ENCODE assay signal across 8 cellular contexts in genomic region chr2:73925853-73926492, GRCh38. TPM values are rescaled to one million over a fixed set of nuclear protein-coding genes. Genes with fewer than 3 reads are reported as not detected.
A peak's percentile ranks its signal among the peaks of the same experiment; 100 is the strongest.
DNase-seq lines count a peak whose midpoint lies in the region; TF ChIP-seq lines count a peak whose summit lies in the region.

No MANE protein-coding gene starts in this region.

- peaks cover 5% of the 10 kb centered on the region for H3K36me3 Mint-ChIP-seq in osteocyte (ENCODE audit: unreplicated experiment)

- H3K27me3 ChIP-seq in DOHH2 (ENCODE audit: control insufficient read depth, low read length) (no peaks in the 10 kb centered on the region), endocrine pancreas (ENCODE audit: control insufficient read depth, insufficient read depth, low read length) (no peaks in the 10 kb centered on the region)

- H3K4me3 ChIP-seq in DOHH2 (ENCODE audit: low read length) = peak overlapping the region; percentile 88
- H3K4me3 ChIP-seq in endocrine pancreas (ENCODE audit: control insufficient read depth, insufficient read depth, low read length) = peak overlapping the region; percentile 55

- peaks cover 42% of the 10 kb centered on the region for H3K79me2 ChIP-seq in DOHH2 (ENCODE audit: control insufficient read depth, low read length)

- H3K27ac Mint-ChIP-seq in osteocyte (ENCODE audit: unreplicated experiment) = peak overlapping the region; percentile 98

- H3K9me3 ChIP-seq in DOHH2 (ENCODE audit: control insufficient read depth, insufficient read depth, low read length) (peaks cover 4% of the 10 kb centered on the region), endocrine pancreas (ENCODE audit: control insufficient read depth, low read length) (no peaks in the 10 kb centered on the region)

- peaks cover 21% of the 10 kb centered on the region for H3F3A ChIP-seq in DOHH2 (ENCODE audit: control insufficient read depth, insufficient read depth)

- no peak overlapping the region for H3K9ac ChIP-seq in endocrine pancreas (ENCODE audit: control insufficient read depth, insufficient read depth, low read length)

- peak overlapping the region; percentile 92 for H3K4me3 Mint-ChIP-seq in osteocyte (ENCODE audit: unreplicated experiment)

- no peaks in the 10 kb centered on the region for H3K9me2 ChIP-seq in DOHH2 (replicated peaks; ENCODE audit: control insufficient read depth, low read length)

- H3K27me3 Mint-ChIP-seq in osteocyte (ENCODE audit: unreplicated experiment) = no peaks in the 10 kb centered on the region

- H3K27ac ChIP-seq in DOHH2 (ENCODE audit: low read depth, low read length) = peak overlapping the region; percentile 80

- H4K20me1 ChIP-seq in DOHH2 (ENCODE audit: control insufficient read depth, insufficient read depth, low read depth, low read length) = peaks cover 4% of the 10 kb centered on the region; the same call in 1 of the 2 replicates

- peaks cover 69% of the 10 kb centered on the region for H3K4me1 ChIP-seq in DOHH2 (ENCODE audit: control insufficient read depth, low read length)
- peaks cover 8% of the 10 kb centered on the region for H3K4me1 ChIP-seq in endocrine pancreas (ENCODE audit: control insufficient read depth, insufficient read depth, low read length)

- no peaks in the 10 kb centered on the region for H3K9me3 Mint-ChIP-seq in osteocyte (ENCODE audit: unreplicated experiment)

- peak overlapping the region; percentile 65 for H3K4me2 ChIP-seq in DOHH2 (ENCODE audit: low read length)

- TF ChIP-seq CTCF in DOHH2 (IDR thresholded peaks at IDR 0.05; ENCODE audit: low read depth, low read length, poor library complexity, severe bottlenecking) (no peak), osteocyte (IDR thresholded peaks at IDR 0.05) (no peak)

- peaks cover 37% of the 10 kb centered on the region for H3K36me3 ChIP-seq in DOHH2 (ENCODE audit: control insufficient read depth, low read length)
- H3K36me3 ChIP-seq in endocrine pancreas (ENCODE audit: control insufficient read depth, insufficient read depth, low read length) = no peaks in the 10 kb centered on the region

- peaks cover 29% of the 10 kb centered on the region for H3K4me1 Mint-ChIP-seq in osteocyte (ENCODE audit: unreplicated experiment)

- DNase-seq in NCI-H526 (lab: John Stamatoyannopoulos, UW) (peak; percentile 41 to 56), osteocyte (ENCODE audit: extremely low spot score, unreplicated experiment) (peak; percentile 21), NAMALWA (ENCODE audit: low spot score) (no peak), AG08395 (ENCODE audit: low spot score) (no peak), SHP77 treated with DMSO at 0.1 percent for 48 hours (lab: John Stamatoyannopoulos, UW) (no peak), KG1 (lab: John Stamatoyannopoulos, UW) (no peak)

RNA-seq across cellular contexts. Expression of gene DGUOK, which starts 0.7 kb away (rescaled TPM):
- 63.9 and 64.8 TPM in 2 replicates for total RNA-seq in osteocyte

RNA-seq across cellular contexts. Expression of gene ACTG2, which starts 33.2 kb away (rescaled TPM):
- 190 and 191 TPM in 2 replicates for total RNA-seq in osteocyte

RNA-seq across cellular contexts. Expression of gene TET3, which starts 58.7 kb away (rescaled TPM):
- 26.5 and 27.5 TPM in 2 replicates for total RNA-seq in osteocyte

Comparison
In these comparisons a context has a peak if more than half of its experiments do, and no peak if none do; other contexts are left out.
1. DNase-seq: peak in NCI-H526 (2 of 2) and osteocyte (single experiment); none in NAMALWA (single experiment), AG08395 (single experiment), SHP77 treated with DMSO at 0.1 percent for 48 hours (single experiment) and KG1 (single experiment).